ENCODE assay signal across 25 cellular contexts in genomic region chr16:49474741-49475140, GRCh38.
DNase-seq lines count a peak whose midpoint lies in the region; ATAC-seq and TF ChIP-seq lines count a peak whose summit lies in the region.
"Had no signal": no experiment of that assay in that cellular context is flagged by ENCODE, and none has a peak within 500 bp of the region (broad histone marks: within the 10 kb centered on the region; RNA-seq: fewer than 3 reads in every experiment).

No MANE protein-coding gene starts in this region.

- H3K27me3 ChIP-seq in Peyer's patch (no peaks in the 10 kb centered on the region), mesenchymal stem cell (ENCODE audit: control insufficient read depth in 1 of 2, insufficient read depth in 1 of 2, low read length in 2 of 2) (peaks cover 11 to 31% of the 10 kb centered on the region in 2 experiments), GM23248 (replicated peaks; ENCODE audit: insufficient read depth) (no peaks in the 10 kb centered on the region)
- H3K27me3 ChIP-seq: pancreas, right lobe of liver had no signal

- TF ChIP-seq POLR2A in Peyer's patch (IDR thresholded peaks at IDR 0.05) (no peak), GM18505 (IDR thresholded peaks at IDR 0.05; ENCODE audit: borderline replicate concordance, extremely low read depth, insufficient read depth, insufficient read length) (no peak)

- no peaks in the 10 kb centered on the region for H3F3A ChIP-seq in GM23248 (ENCODE audit: insufficient read depth)

- H3K27ac Mint-ChIP-seq in activated naive CD8-positive, alpha-beta T cell treated with anti-CD3 and anti-CD28 coated beads, Interleukin-2, amount 10 ng/mL, durations not matched to agents 7 days and 5 days = no peak overlapping the region
- H3K27ac Mint-ChIP-seq in activated naive CD8-positive, alpha-beta T cell treated with anti-CD3 and anti-CD28 coated beads for 36 hours = no peak overlapping the region
- H3K27ac Mint-ChIP-seq: activated naive CD8-positive, alpha-beta T cell; activated T-helper 1 cell treated with anti-CD3 and anti-CD28 coated beads, Interleukin-12 subunit alpha, Interleukin-12 subunit beta, Interleukin-2, Interleukin-4 antibody, amounts not matched to agents 30 ng/mL and 10 ng/mL and 1 ng/mL, durations not matched to agents 14 hours and 24 hours and 36 hours; natural killer cell; type B pancreatic cell had no signal

- H3K14ac ChIP-seq in mesenchymal stem cell (ENCODE audit: low read length in 2 of 2) = no peak overlapping the region

- POLR2A ChIA-PET in activated naive CD8-positive, alpha-beta T cell treated with anti-CD3 and anti-CD28 coated beads, Interleukin-2, amount 10 ng/mL, durations not matched to agents 7 days and 5 days (lab: Charles Lee) = no interaction called here

- H3K9me2 ChIP-seq in GM23248 (ENCODE audit: insufficient read depth) = no peaks in the 10 kb centered on the region

- H3K4me3 ChIP-seq in Peyer's patch (no peak overlapping the region), mesenchymal stem cell (ENCODE audit: insufficient read depth in 1 of 2, low read depth in 1 of 2, low read length in 2 of 2) (no peak overlapping the region), GM23248 (no peak overlapping the region)
- H3K4me3 ChIP-seq: dorsolateral prefrontal cortex, heart right ventricle, K562, left ventricle myocardium inferior, pancreas, right lobe of liver, stomach had no signal

- no peaks in the 10 kb centered on the region for H3K4me1 Mint-ChIP-seq in activated naive CD8-positive, alpha-beta T cell treated with anti-CD3 and anti-CD28 coated beads, Interleukin-2, amount 10 ng/mL, durations not matched to agents 7 days and 5 days
- no peaks in the 10 kb centered on the region for H3K4me1 Mint-ChIP-seq in activated naive CD8-positive, alpha-beta T cell treated with anti-CD3 and anti-CD28 coated beads for 36 hours
- H3K4me1 Mint-ChIP-seq: natural killer cell had no signal

- H3K27ac ChIP-seq in Peyer's patch (no peak overlapping the region), mesenchymal stem cell (ENCODE audit: low read length, poor library complexity, severe bottlenecking) (no peak overlapping the region), GM23248 (no peak overlapping the region)
- H3K27ac ChIP-seq: dorsolateral prefrontal cortex, heart right ventricle, left ventricle myocardium inferior, pancreas, right lobe of liver, stomach had no signal

- peak overlapping the region; percentile 16 for H4K91ac ChIP-seq in mesenchymal stem cell (ENCODE audit: low read length)

- H3K9ac ChIP-seq in mesenchymal stem cell (ENCODE audit: low read length) (no peak overlapping the region), GM23248 (no peak overlapping the region)

- H3K36me3 Mint-ChIP-seq in activated naive CD8-positive, alpha-beta T cell treated with anti-CD3 and anti-CD28 coated beads, Interleukin-2, amount 10 ng/mL, durations not matched to agents 7 days and 5 days = no peaks in the 10 kb centered on the region
- H3K36me3 Mint-ChIP-seq in activated naive CD8-positive, alpha-beta T cell treated with anti-CD3 and anti-CD28 coated beads for 36 hours = no peaks in the 10 kb centered on the region
- H3K36me3 Mint-ChIP-seq: activated naive CD8-positive, alpha-beta T cell; natural killer cell; type B pancreatic cell had no signal

- H3K79me1 ChIP-seq in mesenchymal stem cell (replicated peaks; ENCODE audit: low read length, poor library complexity, severe bottlenecking) = no peaks in the 10 kb centered on the region

- peak; percentile 12 for DNase-seq in activated naive CD8-positive, alpha-beta T cell treated with anti-CD3 and anti-CD28 coated beads, Interleukin-2, amount 10 ng/mL, durations not matched to agents 7 days and 5 days
- no peak for DNase-seq in activated naive CD8-positive, alpha-beta T cell treated with anti-CD3 and anti-CD28 coated beads for 36 hours
- DNase-seq in Peyer's patch = peak in 2 of 3 donors; percentile 8 to 36
- no peak for DNase-seq in mesenchymal stem cell
- DNase-seq in T1000 (lab: John Stamatoyannopoulos, UW) = no peak
- DNase-seq in GM23248 = no peak
- DNase-seq: activated CD4-positive, alpha-beta T cell treated with anti-CD3 and anti-CD28 coated beads for 48 hours; GF-D8; heart right ventricle; left ventricle myocardium inferior; natural killer cell; NCI-H146; NCI-H748 treated with DMSO at 0.1 percent for 48 hours; right lobe of liver; stimulated activated CD4-positive, alpha-beta T cell treated with anti-CD3 and anti-CD28 coated beads, Interleukin-15, amount 100 ng/mL, for 24 hours had no signal

- in situ Hi-C loops in GM23248 (cut with MboI) = no loop called here

- no peak overlapping the region for H4K8ac ChIP-seq in mesenchymal stem cell (ENCODE audit: low read length)

- no peak overlapping the region for H3K4me2 ChIP-seq in mesenchymal stem cell (ENCODE audit: low read length, poor library complexity, severe bottlenecking)
- H3K4me2 ChIP-seq in GM23248 (ENCODE audit: unreplicated experiment) = no peak overlapping the region

- H4K20me1 ChIP-seq in GM23248 (ENCODE audit: insufficient read depth) = no peaks in the 10 kb centered on the region

- H2BK120ac ChIP-seq in mesenchymal stem cell (ENCODE audit: low read depth, low read length) = no peak overlapping the region

- no peaks in the 10 kb centered on the region for H3K9me3 Mint-ChIP-seq in activated naive CD8-positive, alpha-beta T cell treated with anti-CD3 and anti-CD28 coated beads, Interleukin-2, amount 10 ng/mL, durations not matched to agents 7 days and 5 days
- no peaks in the 10 kb centered on the region for H3K9me3 Mint-ChIP-seq in activated naive CD8-positive, alpha-beta T cell treated with anti-CD3 and anti-CD28 coated beads for 36 hours
- H3K9me3 Mint-ChIP-seq: activated T-helper 1 cell treated with anti-CD3 and anti-CD28 coated beads, Interleukin-12 subunit alpha, Interleukin-12 subunit beta, Interleukin-2, Interleukin-4 antibody, amounts not matched to agents 30 ng/mL and 10 ng/mL and 1 ng/mL, durations not matched to agents 14 hours and 24 hours and 36 hours; natural killer cell; type B pancreatic cell had no signal

- 91% methylated on average over 11 of the region's 11 CpGs for WGBS in mesenchymal stem cell
- WGBS in GM23248 (ENCODE audit: low coverage in 1 of 2, low lambda C conversion rate in 2 of 2, missing lambda C conversion rate in 2 of 2), 2 experiments = 25 to 26% methylated on average over 11 of the region's 11 CpGs

- no peak overlapping the region for H3K18ac ChIP-seq in mesenchymal stem cell (ENCODE audit: low read depth in 1 of 2, low read length in 2 of 2)

- H2AK5ac ChIP-seq in mesenchymal stem cell (ENCODE audit: low read length, severe bottlenecking) = no peak overlapping the region

- H3K23ac ChIP-seq in mesenchymal stem cell (ENCODE audit: low read length in 2 of 2) = no peak overlapping the region

- H3K9me3 ChIP-seq in Peyer's patch (no peaks in the 10 kb centered on the region), mesenchymal stem cell (ENCODE audit: control insufficient read depth, low read length) (no peaks in the 10 kb centered on the region), GM23248 (ENCODE audit: low read depth) (no peaks in the 10 kb centered on the region)
- H3K9me3 ChIP-seq: heart right ventricle, left ventricle myocardium inferior, pancreas, right lobe of liver, stomach had no signal

- ATAC-seq in activated naive CD8-positive, alpha-beta T cell treated with anti-CD3 and anti-CD28 coated beads, Interleukin-2, amount 10 ng/mL, durations not matched to agents 7 days and 5 days (ENCODE audit: low read depth) = no peak
- ATAC-seq in GM19397 (IDR thresholded peaks at IDR 0.05; ENCODE audit: unreplicated experiment) = no peak
- ATAC-seq in GM18505 (IDR thresholded peaks at IDR 0.05; ENCODE audit: unreplicated experiment) = no peak
- ATAC-seq: heart right ventricle, K562, pancreas, right lobe of liver, Right ventricle myocardium inferior had no signal

- H2BK12ac ChIP-seq in mesenchymal stem cell (ENCODE audit: low read length in 2 of 2) = no peak overlapping the region

- no peaks in the 10 kb centered on the region for H3K27me3 Mint-ChIP-seq in activated naive CD8-positive, alpha-beta T cell treated with anti-CD3 and anti-CD28 coated beads, Interleukin-2, amount 10 ng/mL, durations not matched to agents 7 days and 5 days
- H3K27me3 Mint-ChIP-seq in activated naive CD8-positive, alpha-beta T cell treated with anti-CD3 and anti-CD28 coated beads for 36 hours = no peaks in the 10 kb centered on the region
- H3K27me3 Mint-ChIP-seq: activated naive CD8-positive, alpha-beta T cell had no signal

- TF ChIP-seq CTCF in Peyer's patch (IDR thresholded peaks at IDR 0.05) = no peak

- H3K4me3 Mint-ChIP-seq in activated naive CD8-positive, alpha-beta T cell treated with anti-CD3 and anti-CD28 coated beads, Interleukin-2, amount 10 ng/mL, durations not matched to agents 7 days and 5 days = no peak overlapping the region
- H3K4me3 Mint-ChIP-seq in activated naive CD8-positive, alpha-beta T cell treated with anti-CD3 and anti-CD28 coated beads for 36 hours = no peak overlapping the region
- H3K4me3 Mint-ChIP-seq: activated naive CD8-positive, alpha-beta T cell; activated T-helper 1 cell treated with anti-CD3 and anti-CD28 coated beads, Interleukin-12 subunit alpha, Interleukin-12 subunit beta, Interleukin-2, Interleukin-4 antibody, amounts not matched to agents 30 ng/mL and 10 ng/mL and 1 ng/mL, durations not matched to agents 14 hours and 24 hours and 36 hours; natural killer cell; type B pancreatic cell had no signal

- no peak overlapping the region for H2BK15ac ChIP-seq in mesenchymal stem cell (ENCODE audit: low read depth, poor library complexity, severe bottlenecking)

- no peak overlapping the region for H2AFZ ChIP-seq in mesenchymal stem cell (ENCODE audit: low read depth, low read length)
- no peak overlapping the region for H2AFZ ChIP-seq in GM23248

- H3K79me2 ChIP-seq in GM23248 (ENCODE audit: insufficient read depth) = no peaks in the 10 kb centered on the region

- H2BK5ac ChIP-seq in mesenchymal stem cell (ENCODE audit: low read depth, low read length, poor library complexity, severe bottlenecking) = no peak overlapping the region

- H3K36me3 ChIP-seq in Peyer's patch (no peaks in the 10 kb centered on the region), mesenchymal stem cell (ENCODE audit: control insufficient read depth in 1 of 2, insufficient read depth in 2 of 2, low read depth in 1 of 2, low read length in 2 of 2) (no peaks in the 10 kb centered on the region), GM23248 (ENCODE audit: low read depth) (no peaks in the 10 kb centered on the region)
- H3K36me3 ChIP-seq: heart right ventricle, left ventricle myocardium inferior, pancreas, right lobe of liver, stomach had no signal

- H3K4ac ChIP-seq in mesenchymal stem cell (ENCODE audit: low read depth in 1 of 2, low read length in 2 of 2) = no peak overlapping the region

- no peaks in the 10 kb centered on the region for H3K4me1 ChIP-seq in Peyer's patch
- no peaks in the 10 kb centered on the region for H3K4me1 ChIP-seq in mesenchymal stem cell (ENCODE audit: control insufficient read depth, insufficient read depth, low read depth, low read length)
- H3K4me1 ChIP-seq in GM23248 (ENCODE audit: insufficient read depth) = no peaks in the 10 kb centered on the region
- H3K4me1 ChIP-seq: heart right ventricle, left ventricle myocardium inferior, pancreas, stomach had no signal

Comparison
In these comparisons a context has a peak if more than half of its experiments do, and no peak if none do; other contexts are left out.
1. DNase-seq: peak in activated naive CD8-positive, alpha-beta T cell treated with anti-CD3 and anti-CD28 coated beads, Interleukin-2, amount 10 ng/mL, durations not matched to agents 7 days and 5 days (single experiment) and Peyer's patch (2 of 3); none in activated naive CD8-positive, alpha-beta T cell treated with anti-CD3 and anti-CD28 coated beads for 36 hours (single experiment), mesenchymal stem cell (single experiment), T1000 (single experiment) and GM23248 (single experiment).